Comparison of ENCODE assay signal across 10 cellular contexts in genomic region chr13:48125794-48126228, GRCh38. TPM values are rescaled to one million over a fixed set of nuclear protein-coding genes. Genes with fewer than 3 reads are reported as not detected.
DNase-seq lines count a peak whose midpoint lies in the region; ATAC-seq and TF ChIP-seq lines count a peak whose summit lies in the region.
"Had no signal": no experiment of that assay in that cellular context is flagged by ENCODE, and none has a peak within 500 bp of the region (broad histone marks: within the 10 kb centered on the region; RNA-seq: fewer than 3 reads in every experiment).

No MANE protein-coding gene starts in this region.

- CTCF ChIA-PET in SK-N-SH (lab: Yijun Ruan, JAX): interaction anchor here (0.8 to 3.2 kb wide), 8 partner anchors 21 to 643 kb away, joined by 3 to 36 read pairs (median 4); partner anchors contain the start of gene MED4

- H3K4me1 ChIP-seq in SK-N-SH (ENCODE audit: control insufficient read depth in 1 of 2, insufficient read depth in 2 of 2, low read depth in 1 of 2, low read length in 1 of 2): no peaks in the 10 kb centered on the region
- peaks cover 12% of the 10 kb centered on the region for H3K4me1 ChIP-seq in ovary (ENCODE audit: insufficient read depth)

- H4K20me1 ChIP-seq in SK-N-SH (ENCODE audit: insufficient read depth): no peaks in the 10 kb centered on the region

- H3K27ac ChIP-seq in SK-N-SH (ENCODE audit: low read depth in 2 of 2, low read length in 1 of 2): no peak overlapping the region
- H3K27ac ChIP-seq in ovary: peak overlapping the region; percentile 77 to 87
- H3K27ac ChIP-seq: KMS-11 had no signal

- H3K9me3 ChIP-seq in SK-N-SH (no peaks in the 10 kb centered on the region), ovary (no peaks in the 10 kb centered on the region)

- TF ChIP-seq EP300 in SK-N-SH (IDR thresholded peaks at IDR 0.05; ENCODE audit: borderline replicate concordance in 1 of 2, low read depth in 1 of 2, low read length in 1 of 2): no peak
- TF ChIP-seq EP300 in ovary (IDR thresholded peaks at IDR 0.05): no peak

- no peaks in the 10 kb centered on the region for H3K79me2 ChIP-seq in SK-N-SH (ENCODE audit: insufficient read depth)

- no peak for TF ChIP-seq RAD21 in SK-N-SH (IDR thresholded peaks at IDR 0.05; ENCODE audit: low read length)

- no peak for TF ChIP-seq POLR2A in ovary (IDR thresholded peaks at IDR 0.05)

- TF ChIP-seq CTCF in SK-N-SH (IDR thresholded peaks at IDR 0.05) (no peak), ovary (IDR thresholded peaks at IDR 0.05) (no peak)

- peak overlapping the region; percentile 45; the same call in 1 of the 2 replicates for H2AFZ ChIP-seq in SK-N-SH (ENCODE audit: low read depth)

- no peak overlapping the region for H3K9ac ChIP-seq in SK-N-SH
- H3K9ac ChIP-seq: KMS-11 had no signal

- intact Hi-C loops in left cardiac atrium (cut with DNase I) (loop anchor here (5.0 to 10.0 kb wide), 3 partner anchors 106 to 449 kb away; partner anchors contain the start of genes ITM2B (in 2 of the 2) and RB1 (in 1 of the 2)), ovary (cut with DNase I) (loop anchor here (5.0 to 10.0 kb wide), 4 partner anchors 96 to 459 kb away; partner anchors contain the start of genes ITM2B (in 2 of the 4) and RB1 (in 1 of the 4))

- WGBS in SK-N-SH (ENCODE audit: low lambda C conversion rate): 75% methylated on average over 7 of the region's 7 CpGs
- WGBS in ovary, 3 donors: 3 to 7% (median 6%) methylated on average over 7 of the region's 7 CpGs

- H3K4me3 ChIP-seq in SK-N-SH (ENCODE audit: low read depth in 2 of 2, low read length in 1 of 2) (no peak overlapping the region), ovary (no peak overlapping the region)

- no peaks in the 10 kb centered on the region for H3K9me2 ChIP-seq in SK-N-SH

- H3F3A ChIP-seq in SK-N-SH (replicated peaks; ENCODE audit: insufficient read depth): no peaks in the 10 kb centered on the region

- H3K27me3 ChIP-seq in SK-N-SH (ENCODE audit: insufficient read depth) (no peaks in the 10 kb centered on the region), ovary (no peaks in the 10 kb centered on the region)

- DNase-seq in SK-N-SH (no peak), left cardiac atrium (no peak), ovary (peak in 4 of 5 donors; percentile 20 to 63 (median 56)), T-helper 1 cell (no peak), UCSD-AML1 (lab: John Stamatoyannopoulos, UW; ENCODE audit: unreplicated experiment) (no peak)
- DNase-seq: activated T-cell treated with anti-CD3 and anti-CD28 coated beads, Interleukin-2, amount 50 U/mL, for 48 hours had no signal

- H3K4me2 ChIP-seq in SK-N-SH: no peak overlapping the region
- H3K4me2 ChIP-seq: KMS-11 had no signal

- ATAC-seq in SK-N-SH treated with all-trans-retinoic acid at 6 μM for 48 hours (no peak), left cardiac atrium (peak; percentile 59 to 66), GM18520 (IDR thresholded peaks at IDR 0.05; ENCODE audit: unreplicated experiment) (no peak), HG02970 (IDR thresholded peaks at IDR 0.05; ENCODE audit: low FRiP score, unreplicated experiment) (no peak)

- H3K36me3 ChIP-seq in SK-N-SH (replicated peaks in 1 of 2; ENCODE audit: control insufficient read depth in 1 of 2, insufficient read depth in 2 of 2, low read length in 1 of 2) (no peaks in the 10 kb centered on the region), ovary (no peaks in the 10 kb centered on the region)

- POLR2A ChIA-PET in SK-N-SH (lab: Yijun Ruan, JAX): no interaction called here

TF ChIP-seq in SK-N-SH, 30 proteins besides CTCF, POLR2A, EP300 and RAD21 (continues in another document):
- TF ChIP-seq PBX3 (IDR thresholded peaks at IDR 0.05) (no peak), TAF1 (IDR thresholded peaks at IDR 0.05; ENCODE audit: borderline replicate concordance, low read depth, low read length) (no peak), MXI1 (IDR thresholded peaks at IDR 0.05; ENCODE audit: low read depth, low read length) (no peak), SMC3 (IDR thresholded peaks at IDR 0.05; ENCODE audit: low read depth, low read length) (no peak), POLR2AphosphoS5 (IDR thresholded peaks at IDR 0.05; ENCODE audit: low read depth, low read length) (no peak), FOXM1 (IDR thresholded peaks at IDR 0.05; ENCODE audit: low read depth) (no peak), CHD2 (IDR thresholded peaks at IDR 0.05; ENCODE audit: low read length, partially characterized antibody) (no peak), MAX (IDR thresholded peaks at IDR 0.05; ENCODE audit: low read depth) (no peak), RFX5 (IDR thresholded peaks at IDR 0.05; ENCODE audit: low read length) (no peak)

TF ChIP-seq in SK-N-SH treated with all-trans-retinoic acid at 6 μM for 48 hours, 23 proteins besides CTCF, POLR2A, EP300 and RAD21 (continues in another document):
- TF ChIP-seq PPARA (CRISPR knock-in tag; IDR thresholded peaks at IDR 0.05; ENCODE audit: borderline replicate concordance): no peak
- no peak for TF ChIP-seq CSRNP3 (CRISPR knock-in tag; IDR thresholded peaks at IDR 0.05)
- no peak for TF ChIP-seq CREB5 (CRISPR knock-in tag; IDR thresholded peaks at IDR 0.05; ENCODE audit: low read depth)
- no peak for TF ChIP-seq ZNF70 (CRISPR knock-in tag; IDR thresholded peaks at IDR 0.05)
- no peak for TF ChIP-seq ZFP30 (CRISPR knock-in tag; IDR thresholded peaks at IDR 0.05)
- no peak for TF ChIP-seq TSHZ2 (CRISPR knock-in tag; IDR thresholded peaks at IDR 0.05)
- no peak for TF ChIP-seq BACH2 (CRISPR knock-in tag; IDR thresholded peaks at IDR 0.05; ENCODE audit: borderline replicate concordance)
- TF ChIP-seq POU6F1 (CRISPR knock-in tag; IDR thresholded peaks at IDR 0.05; ENCODE audit: borderline replicate concordance, low read depth): no peak
- TF ChIP-seq ISL1 (CRISPR knock-in tag; IDR thresholded peaks at IDR 0.05): no peak
- TF ChIP-seq SNAI2 (CRISPR knock-in tag; IDR thresholded peaks at IDR 0.05): no peak
- TF ChIP-seq ZNF565 (CRISPR knock-in tag; conservative IDR thresholded peaks at IDR 0.05; ENCODE audit: low read depth): no peak

RNA-seq across cellular contexts. Expression of gene MED4, which starts 30.9 kb away (rescaled TPM):
- 42.2 and 56.9 TPM in 2 replicates for polyA plus RNA-seq in SK-N-SH (2012; rRNA removed)
- polyA plus RNA-seq in SK-N-SH (2012; cell fraction: cytosol; rRNA removed): 68.2 and 82.9 TPM in 2 replicates
- 17.8 and 23.5 TPM in 2 replicates for polyA plus RNA-seq in SK-N-SH (2012; cell fraction: nucleus; rRNA removed)
- total RNA-seq in left cardiac atrium: 10 to 100 TPM; 41.3 to 47.4 TPM
- total RNA-seq in ovary: 10 to 100 TPM; 23.3 to 50.7 (median 42.6) TPM
- 10 to 100 TPM; 50.0 to 63.8 TPM for polyA plus RNA-seq in ovary

Comparison
In these comparisons a context has a peak if more than half of its experiments do, and no peak if none do; other contexts are left out.
1. DNase-seq: peak in ovary (4 of 5); none in SK-N-SH (single experiment), left cardiac atrium (single experiment), T-helper 1 cell (0 of 5) and UCSD-AML1 (single experiment).
2. H3K27ac ChIP-seq: peak in ovary (2 of 2); none in SK-N-SH (0 of 2).
3. ATAC-seq: peak in left cardiac atrium (2 of 2); none in SK-N-SH treated with all-trans-retinoic acid at 6 μM for 48 hours (single experiment), GM18520 (single experiment) and HG02970 (single experiment).